21 cellular contexts compared by ENCODE assay signal in genomic region chr3:20450611-20451010, GRCh38.
"Had no signal": no experiment of that assay in that cellular context is flagged by ENCODE, and none has a peak within 500 bp of the region (broad histone marks: within the 10 kb centered on the region; RNA-seq: fewer than 3 reads in every experiment).

No MANE protein-coding gene starts in this region.

- ATAC-seq: effector memory CD8-positive, alpha-beta T cell; foreskin keratinocyte; gastroesophageal sphincter; heart left ventricle; left cardiac atrium; left lung; left ventricle myocardium superior; lower lobe of right lung; mucosa of descending colon had no signal

- H3K36me3 ChIP-seq: colonic mucosa, esophagus muscularis mucosa, gastroesophageal sphincter, heart left ventricle, left lung, lower lobe of right lung had no signal

- H3K27ac ChIP-seq: colonic mucosa, esophagus muscularis mucosa, foreskin keratinocyte, gastroesophageal sphincter, heart left ventricle, hepatocyte, left lung, lower lobe of right lung had no signal

- H2AFZ ChIP-seq: hepatocyte had no signal

- H3K4me1 ChIP-seq: colonic mucosa, esophagus muscularis mucosa, foreskin keratinocyte, gastroesophageal sphincter, heart left ventricle, left lung, lower lobe of right lung had no signal

- FAIRE-seq: endothelial cell of umbilical vein, frontal cortex, keratinocyte had no signal

- H3K4me3 ChIP-seq: colonic mucosa, esophagus muscularis mucosa, gastroesophageal sphincter, heart left ventricle, hepatocyte, left lung, lower lobe of right lung, mucosa of descending colon had no signal

- H3K79me2 ChIP-seq: hepatocyte had no signal

- H3K4me2 ChIP-seq: hepatocyte had no signal

- H3K27me3 ChIP-seq: colonic mucosa, esophagus muscularis mucosa, foreskin keratinocyte, gastroesophageal sphincter, heart left ventricle, hepatocyte, left lung had no signal

- H3K9me3 ChIP-seq: colonic mucosa, esophagus muscularis mucosa, gastroesophageal sphincter, left lung, lower lobe of right lung had no signal

- DNase-seq: colonic mucosa; cortex of kidney; effector CD8-positive, alpha-beta T cell; effector memory CD8-positive, alpha-beta T cell; foreskin keratinocyte; heart left ventricle; hypothalamus; immature natural killer cell; left cardiac atrium; left lung; left ventricle myocardium superior; lower lobe of right lung; mesenchymal stem cell; mucosa of descending colon; naive B cell had no signal
